In the genomic region with DNA sequence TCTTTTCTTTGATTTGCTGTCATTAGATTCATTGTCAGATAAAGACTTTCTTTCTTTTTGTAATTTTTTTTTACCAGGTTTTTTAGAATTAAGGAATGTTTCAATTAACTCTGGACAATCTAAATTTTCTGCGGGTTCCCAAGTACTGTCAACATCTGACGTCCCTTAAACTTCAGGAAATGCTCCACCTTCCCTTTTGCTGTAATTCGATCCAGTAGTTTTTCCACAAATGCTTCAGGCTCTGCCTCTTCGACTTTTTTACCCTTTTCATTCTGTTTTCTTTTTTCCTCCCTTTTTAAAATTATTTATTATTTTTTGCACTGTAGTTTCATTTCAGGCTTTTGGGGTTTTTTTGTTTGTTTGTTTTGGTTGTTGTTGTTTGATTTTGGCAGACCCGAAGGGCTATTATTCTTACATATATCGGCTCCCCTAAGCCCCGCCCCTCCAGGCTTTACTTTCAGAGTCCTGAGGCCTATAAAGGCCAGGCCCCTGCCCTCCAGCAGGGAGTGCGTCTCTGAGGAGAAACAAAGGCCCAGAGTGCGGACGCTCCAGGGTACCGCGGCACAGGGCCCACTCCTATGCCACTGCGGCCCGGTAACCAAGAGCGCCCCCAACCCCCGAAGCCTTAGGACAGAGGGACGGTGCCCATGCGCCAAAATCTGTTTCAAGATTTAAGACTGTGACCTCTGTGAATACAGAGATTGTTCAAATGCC, we compare ENCODE assay signal across 10 cellular contexts.
A peak's percentile ranks its signal among the peaks of the same experiment; 100 is the strongest.
DNase-seq lines count a peak whose midpoint lies in the region; ATAC-seq and TF ChIP-seq lines count a peak whose summit lies in the region.
"Had no signal": no experiment of that assay in that cellular context is flagged by ENCODE, and none has a peak within 500 bp of the region (broad histone marks: within the 10 kb centered on the region; RNA-seq: fewer than 3 reads in every experiment).

No MANE protein-coding gene starts in this region.

- no peaks in the 10 kb centered on the region for H3K36me3 ChIP-seq in vagina

- H3K27me3 ChIP-seq in vagina: no peaks in the 10 kb centered on the region

- peaks cover 18% of the 10 kb centered on the region for H3K4me1 Mint-ChIP-seq in mesothelial cell of epicardium

- intact Hi-C loops in Right ventricle myocardium superior (cut with DNase I) (no loop called here), cardiac septum (cut with DNase I) (no loop called here), vagina (cut with DNase I) (no loop called here)

- no peaks in the 10 kb centered on the region for H3K27me3 Mint-ChIP-seq in mesothelial cell of epicardium (ENCODE audit: low read depth)

- H3K9me3 Mint-ChIP-seq in mesothelial cell of epicardium: no peaks in the 10 kb centered on the region
- H3K9me3 Mint-ChIP-seq: activated naive CD4-positive, alpha-beta T cell treated with anti-CD3 and anti-CD28 coated beads for 36 hours had no signal

- peak overlapping the region; percentile 68 for H3K4me3 Mint-ChIP-seq in mesothelial cell of epicardium
- H3K4me3 Mint-ChIP-seq: activated naive CD4-positive, alpha-beta T cell treated with anti-CD3 and anti-CD28 coated beads for 36 hours had no signal

- TF ChIP-seq POLR2A in vagina (IDR thresholded peaks at IDR 0.05): no peak

- H3K9me3 ChIP-seq in vagina: no peaks in the 10 kb centered on the region

- DNase-seq in Right ventricle myocardium superior: peak; percentile 46
- DNase-seq in cardiac septum (ENCODE audit: low spot score): no peak
- DNase-seq in fibroblast of the conjunctiva (ENCODE audit: low read depth): peak; percentile 1
- peak in 1 of 2 experiments; percentile 19 for DNase-seq in mesothelial cell of epicardium (ENCODE audit: low spot score in 2 of 2, unreplicated experiment in 2 of 2)
- no peak for DNase-seq in OCI-M1 (lab: John Stamatoyannopoulos, UW)
- no peak for DNase-seq in vagina (ENCODE audit: extremely low spot score in 2 of 2)
- DNase-seq: activated naive CD4-positive, alpha-beta T cell treated with anti-CD3 and anti-CD28 coated beads for 36 hours; NCI-H1436 treated with DMSO at 0.1 percent for 48 hours had no signal

- H3K4me3 ChIP-seq in vagina: no peak overlapping the region

- H3K4me1 ChIP-seq in vagina: no peaks in the 10 kb centered on the region

- H3K27ac Mint-ChIP-seq in mesothelial cell of epicardium: peak overlapping the region; percentile 64
- H3K27ac Mint-ChIP-seq: activated naive CD4-positive, alpha-beta T cell treated with anti-CD3 and anti-CD28 coated beads for 36 hours had no signal

- H3K27ac ChIP-seq in vagina: no peak overlapping the region

- ATAC-seq in Right ventricle myocardium superior (ENCODE audit: poor library complexity) (no peak), HG02973 (IDR thresholded peaks at IDR 0.05; ENCODE audit: unreplicated experiment) (no peak), HG02610 (IDR thresholded peaks at IDR 0.05; ENCODE audit: unreplicated experiment) (no peak)

- no peak for TF ChIP-seq CTCF in mesothelial cell of epicardium (IDR thresholded peaks at IDR 0.05; ENCODE audit: unreplicated experiment)
- TF ChIP-seq CTCF in vagina (IDR thresholded peaks at IDR 0.05): no peak

- H3K36me3 Mint-ChIP-seq in mesothelial cell of epicardium: no peaks in the 10 kb centered on the region

Comparison
In these comparisons a context has a peak if more than half of its experiments do, and no peak if none do; other contexts are left out.
1. DNase-seq: peak in Right ventricle myocardium superior (single experiment) and fibroblast of the conjunctiva (single experiment); none in cardiac septum (single experiment), OCI-M1 (single experiment) and vagina (0 of 2).